In the genomic region with DNA sequence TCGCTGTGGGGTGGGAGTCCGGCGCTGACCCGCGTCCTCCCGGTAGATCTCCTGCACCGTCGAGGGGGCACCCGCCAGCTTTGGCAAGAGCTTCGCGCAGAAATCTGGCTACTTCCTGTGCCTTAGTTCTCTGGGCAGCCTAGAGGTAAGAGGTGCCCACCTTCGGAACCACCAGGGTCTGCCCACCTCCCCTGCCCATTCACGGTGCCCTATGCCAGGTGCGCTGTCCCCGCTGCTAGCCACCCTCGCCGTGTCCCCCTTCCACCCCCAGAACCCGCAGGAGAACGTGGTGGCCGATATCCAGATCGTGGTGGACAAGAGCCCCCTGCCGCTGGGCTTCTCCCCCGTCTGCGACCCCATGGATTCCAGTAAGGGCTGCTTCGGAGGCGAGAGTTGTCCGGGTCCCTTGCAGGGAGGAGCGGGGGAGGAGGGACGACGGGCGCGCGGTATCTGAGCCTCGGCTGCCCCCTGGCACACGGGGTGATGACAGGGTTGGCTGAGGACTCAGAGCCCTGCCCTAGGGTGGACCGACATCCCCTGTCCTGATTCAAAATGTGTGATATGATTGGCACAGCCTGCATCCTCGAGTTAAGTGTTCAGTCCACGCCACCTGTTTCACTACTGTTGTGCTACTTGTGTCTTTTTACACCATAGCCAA, we compare ENCODE assay signal across 1 cellular context.
A peak's percentile ranks its signal among the peaks of the same experiment; 100 is the strongest.
TF ChIP-seq lines count a peak whose summit lies in the region.

No MANE protein-coding gene starts in this region.

TF ChIP-seq in WTC11, 78 proteins besides CTCF, POLR2A, EP300 and RAD21 (continued from another document):
- TF ChIP-seq, protein P1, sequence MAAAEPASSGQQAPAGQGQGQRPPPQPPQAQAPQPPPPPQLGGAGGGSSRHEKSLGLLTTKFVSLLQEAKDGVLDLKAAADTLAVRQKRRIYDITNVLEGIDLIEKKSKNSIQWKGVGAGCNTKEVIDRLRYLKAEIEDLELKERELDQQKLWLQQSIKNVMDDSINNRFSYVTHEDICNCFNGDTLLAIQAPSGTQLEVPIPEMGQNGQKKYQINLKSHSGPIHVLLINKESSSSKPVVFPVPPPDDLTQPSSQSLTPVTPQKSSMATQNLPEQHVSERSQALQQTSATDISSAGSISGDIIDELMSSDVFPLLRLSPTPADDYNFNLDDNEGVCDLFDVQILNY (CRISPR knock-in tag; IDR thresholded peaks at IDR 0.05), result no peak
- TF ChIP-seq RELA (CRISPR knock-in tag; IDR thresholded peaks at IDR 0.05; ENCODE audit: borderline replicate concordance), result peak; percentile 40; the same call in 1 of the 2 replicates
- peak; percentile 36; the same call in 1 of the 2 replicates for TF ChIP-seq GABPB1 (CRISPR knock-in tag; IDR thresholded peaks at IDR 0.05)
TF ChIP-seq in WTC11: peak in this region for 6.
